In genomic region chr2:38171208-38171858, GRCh38 we compare ENCODE assay signal across 21 cellular contexts.
DNase-seq lines count a peak whose midpoint lies in the region; ATAC-seq and TF ChIP-seq lines count a peak whose summit lies in the region.
"Had no signal": no experiment of that assay in that cellular context is flagged by ENCODE, and none has a peak within 500 bp of the region (broad histone marks: within the 10 kb centered on the region; RNA-seq: fewer than 3 reads in every experiment).

No MANE protein-coding gene starts in this region.

- TF ChIP-seq POLR2A in right lobe of liver (IDR thresholded peaks at IDR 0.05) = no peak

- no peaks in the 10 kb centered on the region for H3K79me2 ChIP-seq in PC-9 (ENCODE audit: low read depth)

- H3K9me2 ChIP-seq in PC-9 (ENCODE audit: insufficient read depth) = no peaks in the 10 kb centered on the region; the same call in 1 of the 2 replicates

- H3K4me1 ChIP-seq in right lobe of liver = peaks cover 0 to 49% (median 16%) of the 10 kb centered on the region in 4 donors
- H3K4me1 ChIP-seq in PC-9 (replicated peaks; ENCODE audit: insufficient read depth) = peaks cover 45% of the 10 kb centered on the region
- H3K4me1 ChIP-seq: Peyer's patch had no signal

- DNase-seq in left ventricle myocardium superior (no peak), cardiac septum (ENCODE audit: low spot score) (no peak), choroid plexus epithelial cell (ENCODE audit: low read depth) (peak; percentile 89), right lobe of liver (no peak), NCI-H2227 (lab: John Stamatoyannopoulos, UW; ENCODE audit: unreplicated experiment) (no peak), Kasumi-1 (lab: John Stamatoyannopoulos, UW) (no peak), DMS79 treated with DMSO at 0.1 percent for 48 hours (lab: John Stamatoyannopoulos, UW) (no peak), PC-9 (no peak)
- DNase-seq: GDM1, MM.1S, NCI-H1105 treated with DMSO at 0.1 percent for 48 hours, NCI-H1694 treated with DMSO at 0.1 percent for 48 hours, NCI-H524 treated with DMSO at 0.1 percent for 48 hours, Peyer's patch, SHP77 treated with DMSO at 0.1 percent for 48 hours had no signal

- no TSS peak for BruUV-seq in PC-9 (replicated peaks; lab: Mats Ljungman, UMichigan)

- H3K27me3 ChIP-seq in right lobe of liver = no peaks in the 10 kb centered on the region
- H3K27me3 ChIP-seq in PC-9 (ENCODE audit: insufficient read depth, low read depth) = no peaks in the 10 kb centered on the region
- H3K27me3 ChIP-seq: Peyer's patch had no signal

- POLR2A ChIA-PET in PC-9 (lab: Charles Lee; ENCODE audit: unreplicated experiment) = no interaction called here

- CTCF ChIA-PET in PC-9 (lab: Charles Lee) = no interaction called here

- TF ChIP-seq CTCF in choroid plexus epithelial cell (conservative IDR thresholded peaks at IDR 0.05; ENCODE audit: low read depth, low read length) (no peak), right lobe of liver (IDR thresholded peaks at IDR 0.05) (no peak), PC-9 (conservative IDR thresholded peaks at IDR 0.05) (no peak)

- H3K27ac ChIP-seq in right lobe of liver (peak overlapping the region in 1 of 3 donors; percentile 68), PC-9 (no peak overlapping the region)
- H3K27ac ChIP-seq: C4-2B, KMS-11, Peyer's patch had no signal

- no peaks in the 10 kb centered on the region for H4K20me1 ChIP-seq in PC-9 (ENCODE audit: insufficient read depth)

- H3K4me2 ChIP-seq in PC-9 = no peak overlapping the region
- H3K4me2 ChIP-seq: GM23338, KMS-11 had no signal

- H3K9me3 ChIP-seq in right lobe of liver = no peaks in the 10 kb centered on the region
- peaks cover 14% of the 10 kb centered on the region; the same call in 1 of the 2 replicates for H3K9me3 ChIP-seq in PC-9 (ENCODE audit: insufficient read depth, low read depth)
- H3K9me3 ChIP-seq: Peyer's patch had no signal

- H3F3A ChIP-seq in PC-9 (ENCODE audit: insufficient read depth, low read depth) = peaks cover 22% of the 10 kb centered on the region

- intact Hi-C loops in left ventricle myocardium superior (cut with micrococcal nuclease) (no loop called here), cardiac septum (cut with DNase I) (no loop called here), right lobe of liver (cut with DNase I) (no loop called here), PC-9 (cut with micrococcal nuclease; ENCODE audit: unreplicated experiment) (no loop called here)

- H2AFZ ChIP-seq in PC-9 = no peak overlapping the region
- H2AFZ ChIP-seq: GM23338 had no signal

- 23% methylated on average over 1 of the region's 1 CpG for WGBS in right lobe of liver (ENCODE audit: insufficient coverage, low coverage, low lambda C conversion rate, missing lambda C conversion rate)

- no peaks in the 10 kb centered on the region for H3K36me3 ChIP-seq in right lobe of liver
- no peaks in the 10 kb centered on the region for H3K36me3 ChIP-seq in PC-9 (ENCODE audit: low read depth)
- H3K36me3 ChIP-seq: Peyer's patch had no signal

- no peak overlapping the region for H3K4me3 ChIP-seq in choroid plexus epithelial cell (ENCODE audit: low read depth, low read length)
- no peak overlapping the region for H3K4me3 ChIP-seq in right lobe of liver
- H3K4me3 ChIP-seq in PC-9 = no peak overlapping the region
- H3K4me3 ChIP-seq: GM12878, GM23338, Peyer's patch had no signal

- ATAC-seq in left ventricle myocardium superior (peak; percentile 68), right lobe of liver (peak; percentile 75 to 88 (median 79))
- ATAC-seq: GM12878, GM23338, HCT116, SK-N-SH treated with all-trans-retinoic acid at 6 μM for 48 hours had no signal
